In genomic region chr3:61928020-61928419, GRCh38 we compare ENCODE assay signal across 1 cellular context.
TF ChIP-seq lines count a peak whose summit lies in the region.

No MANE protein-coding gene starts in this region.

TF ChIP-seq in WTC11, 78 proteins besides CTCF, POLR2A, EP300 and RAD21 (continued from another document):
- TF ChIP-seq HMGXB4 (CRISPR knock-in tag; IDR thresholded peaks at IDR 0.05) (no peak), TEAD4 (CRISPR knock-in tag; IDR thresholded peaks at IDR 0.05) (no peak), E2F5 (CRISPR knock-in tag; IDR thresholded peaks at IDR 0.05) (no peak), NR2C2 (CRISPR knock-in tag; IDR thresholded peaks at IDR 0.05) (no peak)
TF ChIP-seq in WTC11: peak in this region for 0.
